In the genomic region with DNA sequence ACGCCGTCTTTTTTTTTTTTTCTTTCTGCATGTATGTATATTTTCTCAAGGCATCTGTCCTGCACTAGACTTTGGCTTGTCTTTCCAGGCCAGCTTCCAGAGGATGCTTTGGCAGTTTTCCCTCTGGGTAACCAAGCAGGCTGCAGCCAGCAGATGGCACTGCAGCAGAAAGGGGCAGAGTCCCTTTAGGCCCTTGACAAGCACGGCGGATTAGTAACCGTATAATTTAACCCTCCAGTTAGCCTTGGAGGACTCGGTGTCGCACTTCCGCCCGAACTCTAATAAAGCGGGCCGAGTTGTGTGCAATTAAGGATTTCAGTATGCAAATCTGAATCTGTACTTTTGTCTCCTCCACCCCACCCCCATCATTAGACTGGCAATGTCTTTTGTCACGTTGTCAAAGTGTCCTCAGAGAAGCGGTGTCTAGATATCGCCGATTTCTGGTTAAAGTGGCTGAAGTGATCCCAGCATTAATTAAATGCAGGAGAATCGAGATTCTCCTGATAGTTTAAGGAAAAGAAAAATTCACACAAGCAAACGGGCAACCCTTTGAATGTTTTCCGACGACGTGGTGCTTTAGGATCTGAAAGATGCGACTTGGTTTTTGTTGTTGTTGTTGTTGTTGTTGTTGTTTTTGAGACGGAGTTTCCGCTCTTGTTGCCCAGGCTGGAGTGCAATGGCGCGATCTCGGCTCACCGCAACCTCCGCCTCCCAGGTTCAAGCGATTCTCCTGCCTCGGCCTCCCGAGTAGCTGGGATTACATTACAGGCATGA, we compare ENCODE assay signal across 8 cellular contexts. TPM values are rescaled to one million over a fixed set of nuclear protein-coding genes. Genes with fewer than 3 reads are reported as not detected.
DNase-seq lines count a peak whose midpoint lies in the region; ATAC-seq and TF ChIP-seq lines count a peak whose summit lies in the region.

No MANE protein-coding gene starts in this region.

- no peak overlapping the region for H3K4me2 ChIP-seq in fibroblast of lung (ENCODE audit: extremely low read depth, insufficient read depth, low read length)

- H3K4me1 Mint-ChIP-seq in naive thymus-derived CD4-positive, alpha-beta T cell: peaks cover 15 to 35% (median 32%) of the 10 kb centered on the region in 7 donors

- H3K9ac ChIP-seq in fibroblast of lung (ENCODE audit: insufficient read depth, low read length): no peak overlapping the region

- no peak for ATAC-seq in naive thymus-derived CD4-positive, alpha-beta T cell
- ATAC-seq in GM19351 (IDR thresholded peaks at IDR 0.05; ENCODE audit: unreplicated experiment) (no peak), HG02885 (IDR thresholded peaks at IDR 0.05; ENCODE audit: poor library complexity, unreplicated experiment) (no peak)

- no peaks in the 10 kb centered on the region for H3K9me3 ChIP-seq in fibroblast of lung (ENCODE audit: control insufficient read depth, insufficient read depth, low read depth, low read length)
- H3K9me3 ChIP-seq in naive thymus-derived CD4-positive, alpha-beta T cell (ENCODE audit: control insufficient read depth in 2 of 3, low read length in 3 of 3): no peaks in the 10 kb centered on the region

- DNase-seq in stimulated activated naive CD4-positive, alpha-beta T cell treated with Interleukin-2 at 50 U/mL for 16 hours (lab: John Stamatoyannopoulos, UW): peak; percentile 19
- DNase-seq in stimulated activated naive CD4-positive, alpha-beta T cell (lab: John Stamatoyannopoulos, UW): no peak
- DNase-seq in NCI-H2107 treated with DMSO at 0.1 percent for 48 hours (lab: John Stamatoyannopoulos, UW; ENCODE audit: unreplicated experiment) (peak; percentile 68), fibroblast of lung (ENCODE audit: low read depth in 2 of 2) (peak; percentile 78 to 83)
- DNase-seq in activated CD8-positive, alpha-beta memory T cell treated with anti-CD3 and anti-CD28 coated beads, Interleukin-2, amount 50 U/mL, for 48 hours: peak; percentile 67
- peak in 1 of 9 donors; percentile 52 for DNase-seq in naive thymus-derived CD4-positive, alpha-beta T cell

- H3K9me3 Mint-ChIP-seq in naive thymus-derived CD4-positive, alpha-beta T cell: peaks cover 0 to 16% (median 2%) of the 10 kb centered on the region in 11 donors

- peak overlapping the region in 8 of 9 donors; percentile 90 to 99 (median 98) for H3K27ac Mint-ChIP-seq in naive thymus-derived CD4-positive, alpha-beta T cell

- H3K27ac ChIP-seq in fibroblast of lung (ENCODE audit: insufficient read depth, low read length): no peak overlapping the region
- peak overlapping the region; percentile 97 for H3K27ac ChIP-seq in naive thymus-derived CD4-positive, alpha-beta T cell (ENCODE audit: low read depth, low read length)

- H3K27me3 ChIP-seq in fibroblast of lung (ENCODE audit: control insufficient read depth, insufficient read depth, low read length): no peaks in the 10 kb centered on the region
- H3K27me3 ChIP-seq in naive thymus-derived CD4-positive, alpha-beta T cell (ENCODE audit: control insufficient read depth in 2 of 2, insufficient read depth in 2 of 2, low read length in 2 of 2): no peaks in the 10 kb centered on the region

- H3K36me3 ChIP-seq in fibroblast of lung (ENCODE audit: control insufficient read depth, insufficient read depth, low read length): no peaks in the 10 kb centered on the region
- H3K36me3 ChIP-seq in naive thymus-derived CD4-positive, alpha-beta T cell (ENCODE audit: control insufficient read depth in 2 of 3, insufficient read depth in 3 of 3, low read length in 3 of 3): peaks cover 0 to 11% (median 3%) of the 10 kb centered on the region in 3 experiments

- peaks cover 26% of the 10 kb centered on the region for H3K79me2 ChIP-seq in fibroblast of lung (ENCODE audit: control insufficient read depth, insufficient read depth, low read length)

- POLR2A ChIA-PET in naive thymus-derived CD4-positive, alpha-beta T cell (lab: Charles Lee): interaction anchor here (0.6 to 4.4 kb wide), 12 partner anchors 7 to 531 kb away, joined by 3 to 77 read pairs (median 4); a partner anchor contains a TSS

- peak overlapping the region in 2 of 4 experiments; percentile 86 to 95 for H3K4me3 ChIP-seq in fibroblast of lung (replicated peaks in 1 of 4; ENCODE audit: control extremely low read depth in 1 of 4, insufficient read depth in 1 of 4, low read depth in 3 of 4, low read length in 4 of 4)
- H3K4me3 ChIP-seq in naive thymus-derived CD4-positive, alpha-beta T cell (ENCODE audit: low read length): peak overlapping the region; percentile 84

- H4K20me1 ChIP-seq in fibroblast of lung (ENCODE audit: control insufficient read depth, extremely low read depth, insufficient read depth, low read length): no peaks in the 10 kb centered on the region

- CTCF ChIA-PET in naive thymus-derived CD4-positive, alpha-beta T cell (lab: Charles Lee): interaction anchor here (1.3 kb wide), 2 partner anchors 11 to 397 kb away, joined by 4 to 7 read pairs; no protein-coding TSS in a partner anchor

- intact Hi-C loops in naive thymus-derived CD4-positive, alpha-beta T cell (cut with micrococcal nuclease): loop anchor here (1.0 to 5.0 kb wide), 13 partner anchors 11 to 527 kb away; a partner anchor contains a TSS

- H3K27me3 Mint-ChIP-seq in naive thymus-derived CD4-positive, alpha-beta T cell: no peaks in the 10 kb centered on the region

- H3K4me3 Mint-ChIP-seq in naive thymus-derived CD4-positive, alpha-beta T cell: peak overlapping the region; percentile 88 to 98 (median 96)

- TF ChIP-seq CTCF in fibroblast of lung (conservative IDR thresholded peaks at IDR 0.05 in 1 of 2, IDR thresholded peaks at IDR 0.05 in 1 of 2; ENCODE audit: low read depth in 1 of 2, low read length in 2 of 2): peak; percentile 53 to 69

- peaks cover 0 to 8% (median 2%) of the 10 kb centered on the region in 5 donors for H3K36me3 Mint-ChIP-seq in naive thymus-derived CD4-positive, alpha-beta T cell

- H3K4me1 ChIP-seq in fibroblast of lung (ENCODE audit: control insufficient read depth, extremely low read depth, insufficient read depth, low read length): peaks cover 9% of the 10 kb centered on the region
- peaks cover 14 to 18% of the 10 kb centered on the region in 2 donors for H3K4me1 ChIP-seq in naive thymus-derived CD4-positive, alpha-beta T cell (ENCODE audit: control insufficient read depth in 2 of 2, insufficient read depth in 2 of 2, low read length in 2 of 2)

- no peak overlapping the region for H2AFZ ChIP-seq in fibroblast of lung (ENCODE audit: low read length)

RNA-seq across cellular contexts. Expression of a gene that starts 1.1 kb away (rescaled TPM):
- 39.5 and 52.2 TPM in 2 replicates for total RNA-seq in fibroblast of lung
- polyA plus RNA-seq in fibroblast of lung: 21.8 and 35.3 TPM in 2 replicates
- 27.6 and 41.4 TPM in 2 replicates for polyA plus RNA-seq in fibroblast of lung (2012)
- polyA minus RNA-seq in fibroblast of lung (ENCODE audit: low replicate concordance): 5.1 and 6.4 TPM in 2 replicates
- 10 to 100 TPM; 33.2 to 65.6 (median 41.2) TPM for total RNA-seq in naive thymus-derived CD4-positive, alpha-beta T cell
- polyA plus RNA-seq in naive thymus-derived CD4-positive, alpha-beta T cell: 10 to 100 TPM; 28.3 to 28.6 TPM

RNA-seq across cellular contexts. Expression of a gene that starts 13.6 kb away (rescaled TPM):
- 59.1 and 66.6 TPM in 2 replicates for total RNA-seq in fibroblast of lung
- polyA plus RNA-seq in fibroblast of lung: 85.7 and 98.7 TPM in 2 replicates
- polyA plus RNA-seq in fibroblast of lung (2012): 87.9 and 88.8 TPM in 2 replicates
- polyA minus RNA-seq in fibroblast of lung (ENCODE audit: low replicate concordance): 0.67 and 1.1 TPM in 2 replicates
- 10 to 100 TPM; 11.0 to 23.6 (median 17.6) TPM for total RNA-seq in naive thymus-derived CD4-positive, alpha-beta T cell
- polyA plus RNA-seq in naive thymus-derived CD4-positive, alpha-beta T cell: 1 to 10 TPM in 1 of 2 donors, under 1 TPM in 1; 0.77 to 1.7 TPM

RNA-seq across cellular contexts. Expression of a gene that starts 24.5 kb away (rescaled TPM):
- total RNA-seq in fibroblast of lung: 0.17 and 0.26 TPM in 2 replicates
- polyA plus RNA-seq in fibroblast of lung: 0.30 and 0.76 TPM in 2 replicates
- polyA plus RNA-seq in fibroblast of lung (2012): 0.22 and 0.51 TPM in 2 replicates
- 1.1 TPM in 1 of 2 replicates, not detected in the other for polyA minus RNA-seq in fibroblast of lung (ENCODE audit: low replicate concordance)
- total RNA-seq in naive thymus-derived CD4-positive, alpha-beta T cell: 10 to 100 TPM in 2 of 5 experiments, 1 to 10 TPM in 3; 4.4 to 12.3 (median 6.7) TPM
- 10 to 100 TPM in 1 of 2 donors, 1 to 10 TPM in 1; 7.1 to 10.3 TPM for polyA plus RNA-seq in naive thymus-derived CD4-positive, alpha-beta T cell

RNA-seq across cellular contexts. Expression of a gene that starts 47.5 kb away (rescaled TPM):
- total RNA-seq in fibroblast of lung: 16.9 and 19.7 TPM in 2 replicates
- polyA plus RNA-seq in fibroblast of lung: 17.3 and 22.6 TPM in 2 replicates
- 10.0 and 11.5 TPM in 2 replicates for polyA plus RNA-seq in fibroblast of lung (2012)
- polyA minus RNA-seq in fibroblast of lung (ENCODE audit: low replicate concordance): 3.5 and 6.2 TPM in 2 replicates
- total RNA-seq in naive thymus-derived CD4-positive, alpha-beta T cell: 10 to 100 TPM in 4 of 5 experiments, 1 to 10 TPM in 1; 9.8 to 15.4 (median 14.4) TPM
- 1 to 10 TPM; 3.9 to 6.4 TPM for polyA plus RNA-seq in naive thymus-derived CD4-positive, alpha-beta T cell

Comparison
In these comparisons a context has a peak if more than half of its experiments do, and no peak if none do; other contexts are left out.
1. DNase-seq: peak in stimulated activated naive CD4-positive, alpha-beta T cell treated with Interleukin-2 at 50 U/mL for 16 hours (single experiment), NCI-H2107 treated with DMSO at 0.1 percent for 48 hours (single experiment), activated CD8-positive, alpha-beta memory T cell treated with anti-CD3 and anti-CD28 coated beads, Interleukin-2, amount 50 U/mL, for 48 hours (single experiment) and fibroblast of lung (2 of 2); none in stimulated activated naive CD4-positive, alpha-beta T cell (0 of 6).